ENCODE assay signal across 11 cellular contexts in genomic region chr11:22433066-22433450, GRCh38.
DNase-seq lines count a peak whose midpoint lies in the region; ATAC-seq, FAIRE-seq and TF ChIP-seq lines count a peak whose summit lies in the region.
"Had no signal": no experiment of that assay in that cellular context is flagged by ENCODE, and none has a peak within 500 bp of the region (broad histone marks: within the 10 kb centered on the region; RNA-seq: fewer than 3 reads in every experiment).

No MANE protein-coding gene starts in this region.

- H3K4me1 ChIP-seq in esophagus squamous epithelium = peaks cover 4 to 19% (median 4%) of the 10 kb centered on the region in 3 donors
- H3K4me1 ChIP-seq in rectal smooth muscle tissue (ENCODE audit: control insufficient read depth, insufficient read depth, low read length) = no peaks in the 10 kb centered on the region

- H3K36me3 ChIP-seq in esophagus squamous epithelium (no peaks in the 10 kb centered on the region), rectal smooth muscle tissue (ENCODE audit: control insufficient read depth, insufficient read depth, low read length) (no peaks in the 10 kb centered on the region)

- WGBS in esophagus squamous epithelium, 2 donors = 9 to 34% methylated on average over 8 of the region's 8 CpGs

- peaks cover 43% of the 10 kb centered on the region for H3K27me3 Mint-ChIP-seq in CD4-positive, alpha-beta T cell

- CTCF ChIA-PET in CD4-positive, alpha-beta T cell (lab: Charles Lee) = no interaction called here

- H3K27ac Mint-ChIP-seq in CD4-positive, alpha-beta T cell = no peak overlapping the region
- H3K27ac Mint-ChIP-seq: nephron progenitor cell had no signal

- ATAC-seq in CD4-positive, alpha-beta T cell (ENCODE audit: poor library complexity) = no peak
- ATAC-seq in HG03159 (IDR thresholded peaks at IDR 0.05; ENCODE audit: unreplicated experiment) = no peak
- ATAC-seq: K562 had no signal

- peak overlapping the region; percentile 6 for H3K4me3 Mint-ChIP-seq in CD4-positive, alpha-beta T cell
- H3K4me3 Mint-ChIP-seq: nephron progenitor cell had no signal

- TF ChIP-seq CTCF in CD4-positive, alpha-beta T cell (IDR thresholded peaks at IDR 0.05) = no peak
- no peak for TF ChIP-seq CTCF in esophagus squamous epithelium (IDR thresholded peaks at IDR 0.05)

- H3K4me3 ChIP-seq in esophagus squamous epithelium (peak overlapping the region in 3 of 4 donors; percentile 40 to 58 (median 40)), rectal smooth muscle tissue (ENCODE audit: low read length) (peak overlapping the region; percentile 35)
- H3K4me3 ChIP-seq: K562 had no signal

- H3K27me3 ChIP-seq in CD4-positive, alpha-beta T cell (ENCODE audit: control insufficient read depth, insufficient read depth, low read length) = peaks cover 5% of the 10 kb centered on the region
- peaks cover 0 to 8% (median 0%) of the 10 kb centered on the region in 4 donors for H3K27me3 ChIP-seq in esophagus squamous epithelium
- H3K27me3 ChIP-seq in rectal smooth muscle tissue (ENCODE audit: control insufficient read depth, insufficient read depth, low read length) = no peaks in the 10 kb centered on the region

- no peaks in the 10 kb centered on the region for H3K36me3 Mint-ChIP-seq in CD4-positive, alpha-beta T cell (ENCODE audit: low read depth)

- H3K27ac ChIP-seq in CD4-positive, alpha-beta T cell (ENCODE audit: low read depth, low read length) = no peak overlapping the region
- H3K27ac ChIP-seq in esophagus squamous epithelium = peak overlapping the region; percentile 1 to 54 (median 40)
- H3K27ac ChIP-seq in rectal smooth muscle tissue (ENCODE audit: low read depth, low read length) = no peak overlapping the region

- FAIRE-seq in urothelium cell line (lab: Jason Lieb, UNC) = no peak
- FAIRE-seq: K562 had no signal

- no peaks in the 10 kb centered on the region for H3K9me3 Mint-ChIP-seq in CD4-positive, alpha-beta T cell

- no peak overlapping the region for H3K9ac ChIP-seq in rectal smooth muscle tissue (ENCODE audit: low read length)

- H3K9me3 ChIP-seq in CD4-positive, alpha-beta T cell (ENCODE audit: control insufficient read depth, low read length) = no peaks in the 10 kb centered on the region
- H3K9me3 ChIP-seq in esophagus squamous epithelium = no peaks in the 10 kb centered on the region

- POLR2A ChIA-PET in CD4-positive, alpha-beta T cell (lab: Charles Lee) = no interaction called here

- DNase-seq in CD4-positive, alpha-beta T cell = no peak
- DNase-seq in NCI-H2227 treated with DMSO at 0.1 percent for 48 hours (lab: John Stamatoyannopoulos, UW) (peak; percentile 82), esophagus squamous epithelium (lab: John Stamatoyannopoulos, UW) (no peak), mesenteric fat pad (ENCODE audit: low spot score) (no peak), urothelium cell line (ENCODE audit: low spot score) (no peak)
- no peak for DNase-seq in activated CD4-positive, alpha-beta T cell treated with anti-CD3 and anti-CD28 coated beads for 4 hours
- DNase-seq: activated naive CD4-positive, alpha-beta T cell treated with Interleukin-2 at 50 U/mL for 16 hours had no signal

- H3K4me1 Mint-ChIP-seq in CD4-positive, alpha-beta T cell (ENCODE audit: low read depth) = peaks cover 11% of the 10 kb centered on the region

- intact Hi-C loops in CD4-positive, alpha-beta T cell (cut with DNase I, micrococcal nuclease) = no loop called here
- intact Hi-C loops in esophagus squamous epithelium (cut with DNase I) = no loop called here

- no peak for TF ChIP-seq POLR2A in esophagus squamous epithelium (IDR thresholded peaks at IDR 0.05)

Comparison
In these comparisons a context has a peak if more than half of its experiments do, and no peak if none do; other contexts are left out.
1. H3K27ac ChIP-seq: peak in esophagus squamous epithelium (4 of 4); none in CD4-positive, alpha-beta T cell (single experiment) and rectal smooth muscle tissue (single experiment).